ENCODE assay signal across 1 cellular context in the genomic region with DNA sequence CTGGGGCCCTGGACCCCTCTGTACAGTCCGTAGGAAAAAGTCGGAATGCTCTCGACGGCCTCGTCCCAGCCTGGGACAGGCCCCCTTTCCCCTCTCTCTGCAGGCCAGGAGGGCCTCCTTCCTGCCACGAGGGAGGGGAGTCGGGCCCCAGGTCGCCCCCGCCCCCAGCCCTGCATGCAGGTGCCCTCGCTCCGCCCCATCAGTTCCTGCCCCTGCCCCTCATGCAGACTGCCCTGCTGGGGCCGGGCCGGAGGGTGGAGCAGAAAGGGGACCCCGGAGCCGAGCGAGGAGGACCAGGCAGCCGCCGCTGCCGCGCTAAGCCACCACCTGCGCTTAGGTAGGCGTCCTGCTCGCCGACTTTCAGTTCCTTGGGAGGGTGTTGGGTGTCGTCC.
A peak's percentile ranks its signal among the peaks of the same experiment; 100 is the strongest.
TF ChIP-seq lines count a peak whose summit lies in the region.

No MANE protein-coding gene starts in this region.

TF ChIP-seq in H1, 55 proteins besides CTCF, POLR2A, EP300 and RAD21:
- TF ChIP-seq, protein P1, sequence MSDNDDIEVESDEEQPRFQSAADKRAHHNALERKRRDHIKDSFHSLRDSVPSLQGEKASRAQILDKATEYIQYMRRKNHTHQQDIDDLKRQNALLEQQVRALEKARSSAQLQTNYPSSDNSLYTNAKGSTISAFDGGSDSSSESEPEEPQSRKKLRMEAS (IDR thresholded peaks at IDR 0.05): peak; percentile 76
- TF ChIP-seq, protein P2, sequence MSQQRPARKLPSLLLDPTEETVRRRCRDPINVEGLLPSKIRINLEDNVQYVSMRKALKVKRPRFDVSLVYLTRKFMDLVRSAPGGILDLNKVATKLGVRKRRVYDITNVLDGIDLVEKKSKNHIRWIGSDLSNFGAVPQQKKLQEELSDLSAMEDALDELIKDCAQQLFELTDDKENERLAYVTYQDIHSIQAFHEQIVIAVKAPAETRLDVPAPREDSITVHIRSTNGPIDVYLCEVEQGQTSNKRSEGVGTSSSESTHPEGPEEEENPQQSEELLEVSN (IDR thresholded peaks at IDR 0.05): peak; percentile 67
- TF ChIP-seq GTF2F1 (IDR thresholded peaks at IDR 0.05; ENCODE audit: borderline replicate concordance, low read depth, low read length): no peak
- TF ChIP-seq KDM1A (IDR thresholded peaks at IDR 0.05; ENCODE audit: borderline replicate concordance, low read length): peak; percentile 51; the same call in 1 of the 2 replicates
- TF ChIP-seq KDM4A (IDR thresholded peaks at IDR 0.05; ENCODE audit: low read depth, low read length, severe bottlenecking): peak; percentile 22
- TF ChIP-seq GABPA (IDR thresholded peaks at IDR 0.05; ENCODE audit: borderline replicate concordance, insufficient read depth, low read length): no peak
- TF ChIP-seq TAF1 (IDR thresholded peaks at IDR 0.05; ENCODE audit: low read depth, low read length): 0 out of 2 replicates have a peak, but pooled peaks have one; percentile 21
- no peak for TF ChIP-seq SP1 (IDR thresholded peaks at IDR 0.05; ENCODE audit: low read depth, low read length)
